Comparison of ENCODE assay signal across 2 cellular contexts in the genomic region with DNA sequence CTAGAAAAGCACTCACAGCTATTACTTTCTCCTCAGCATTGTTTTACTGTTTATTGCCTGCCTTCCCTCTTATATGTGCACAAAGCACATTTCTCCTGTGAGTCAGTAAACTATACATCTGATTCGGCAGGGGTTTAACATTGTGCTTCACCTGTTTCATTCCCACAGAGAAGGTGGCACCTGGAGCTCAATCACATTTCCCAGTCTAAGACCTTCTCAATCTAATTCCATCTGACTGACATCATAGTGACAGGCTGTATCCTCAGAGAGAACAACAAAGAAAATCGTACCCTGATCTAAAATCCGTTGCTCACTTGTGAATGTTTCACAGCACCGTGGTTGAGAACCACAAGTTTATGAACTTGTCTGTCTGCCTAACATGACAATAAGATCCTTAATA.
TF ChIP-seq lines count a peak whose summit lies in the region.

No MANE protein-coding gene starts in this region.

TF ChIP-seq in A549, 52 proteins besides CTCF, POLR2A, EP300 and RAD21:
- TF ChIP-seq RNF2 (IDR thresholded peaks at IDR 0.05; ENCODE audit: borderline replicate concordance, low read depth) (no peak), FOSB (CRISPR knock-in tag; IDR thresholded peaks at IDR 0.05) (no peak)
- TF ChIP-seq, protein P1, sequence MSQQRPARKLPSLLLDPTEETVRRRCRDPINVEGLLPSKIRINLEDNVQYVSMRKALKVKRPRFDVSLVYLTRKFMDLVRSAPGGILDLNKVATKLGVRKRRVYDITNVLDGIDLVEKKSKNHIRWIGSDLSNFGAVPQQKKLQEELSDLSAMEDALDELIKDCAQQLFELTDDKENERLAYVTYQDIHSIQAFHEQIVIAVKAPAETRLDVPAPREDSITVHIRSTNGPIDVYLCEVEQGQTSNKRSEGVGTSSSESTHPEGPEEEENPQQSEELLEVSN (IDR thresholded peaks at IDR 0.05; ENCODE audit: borderline replicate concordance, low read depth) = no peak
TF ChIP-seq in A549: peak in this region for 0.

TF ChIP-seq in IMR-90, 13 proteins besides CTCF, POLR2A, EP300 and RAD21:
- TF ChIP-seq FOS (IDR thresholded peaks at IDR 0.05; ENCODE audit: low read depth, low read length) = no peak
- TF ChIP-seq CEBPB (IDR thresholded peaks at IDR 0.05; ENCODE audit: low read depth, low read length) = no peak
- TF ChIP-seq RFX5 (IDR thresholded peaks at IDR 0.05; ENCODE audit: low read depth, low read length) = no peak
- TF ChIP-seq MXI1 (IDR thresholded peaks at IDR 0.05; ENCODE audit: borderline replicate concordance, low read depth, low read length) = no peak
